Comparison of ENCODE assay signal across 16 cellular contexts in the genomic region with DNA sequence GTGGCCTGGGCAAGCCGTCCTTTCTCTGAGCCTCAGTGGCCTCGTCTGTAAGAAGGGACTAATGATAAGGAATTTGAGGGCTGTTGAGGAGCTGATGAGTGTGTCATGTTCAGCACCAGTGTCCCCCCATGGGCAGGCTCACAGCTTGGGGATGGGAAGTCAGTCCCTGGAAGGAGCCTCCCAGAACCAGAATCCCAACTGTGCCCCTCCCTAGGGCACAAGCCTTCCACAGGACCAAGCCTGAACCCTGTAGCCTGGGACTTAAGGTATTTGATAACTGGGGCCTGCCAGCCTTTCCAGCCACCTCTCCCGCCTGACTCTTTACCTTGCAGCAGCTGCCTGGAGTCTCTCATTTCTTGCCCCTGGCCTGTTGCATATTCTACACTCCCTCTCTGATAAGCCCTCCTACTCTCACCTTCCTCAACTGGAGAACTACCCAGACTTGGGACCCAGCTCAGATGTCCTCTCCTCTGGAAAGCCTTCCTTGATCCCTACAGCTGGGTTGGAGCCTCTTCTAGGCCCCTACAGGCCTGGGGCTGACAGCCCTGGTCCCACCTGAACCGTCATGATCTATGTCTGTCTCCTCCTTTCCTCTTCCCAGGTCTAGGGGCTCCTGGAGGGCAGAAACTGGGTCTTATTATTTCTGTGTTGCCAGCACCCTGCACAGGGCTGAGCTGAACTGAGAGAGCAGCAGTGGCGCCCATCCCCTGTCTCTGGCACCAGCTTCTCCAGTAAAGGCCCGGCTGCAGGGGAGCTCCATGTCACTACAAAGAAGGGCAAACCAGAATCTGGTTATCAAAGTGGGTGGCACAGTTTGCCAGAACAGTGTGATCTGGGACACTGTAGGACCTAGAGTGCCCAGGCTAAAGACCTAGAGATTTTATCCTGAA. TPM values are rescaled to one million over a fixed set of nuclear protein-coding genes. Genes with fewer than 3 reads are reported as not detected.
DNase-seq lines count a peak whose midpoint lies in the region; ATAC-seq and TF ChIP-seq lines count a peak whose summit lies in the region.
"Had no signal": no experiment of that assay in that cellular context is flagged by ENCODE, and none has a peak within 500 bp of the region (broad histone marks: within the 10 kb centered on the region; RNA-seq: fewer than 3 reads in every experiment).

No MANE protein-coding gene starts in this region.

- CTCF ChIA-PET in Caco-2 (lab: Charles Lee), result interaction anchor here (0.9 to 5.2 kb wide), 4 partner anchors 17 to 77 kb away, joined by 4 to 25 read pairs (median 6); partner anchors contain the start of gene FCHSD2

- no peak for TF ChIP-seq POLR2A in NB4 (IDR thresholded peaks at IDR 0.05; ENCODE audit: extremely low read depth, insufficient read length)

- H3K4me1 ChIP-seq in Caco-2 (peaks cover 42% of the 10 kb centered on the region), SJCRH30 (no peaks in the 10 kb centered on the region)
- H3K4me1 ChIP-seq: foreskin keratinocyte had no signal

- H3K9me3 Mint-ChIP-seq in Caco-2 (ENCODE audit: unreplicated experiment) (no peaks in the 10 kb centered on the region), endothelial cell (ENCODE audit: unreplicated experiment) (no peaks in the 10 kb centered on the region), osteocyte (ENCODE audit: unreplicated experiment) (no peaks in the 10 kb centered on the region)
- H3K9me3 Mint-ChIP-seq: CD4-positive, alpha-beta memory T cell had no signal

- no peak overlapping the region for H3K27ac ChIP-seq in SJCRH30
- H3K27ac ChIP-seq: foreskin keratinocyte, SK-N-MC had no signal

- H3K27me3 Mint-ChIP-seq in Caco-2 (ENCODE audit: insufficient read depth, unreplicated experiment), result no peaks in the 10 kb centered on the region
- peaks cover 16% of the 10 kb centered on the region for H3K27me3 Mint-ChIP-seq in endothelial cell (ENCODE audit: unreplicated experiment)
- peaks cover 18% of the 10 kb centered on the region for H3K27me3 Mint-ChIP-seq in osteocyte (ENCODE audit: unreplicated experiment)

- no peak for ATAC-seq in GM21390 (IDR thresholded peaks at IDR 0.05; ENCODE audit: unreplicated experiment)
- ATAC-seq: foreskin keratinocyte had no signal

- POLR2A ChIA-PET in Caco-2 (lab: Charles Lee), result interaction anchor here (0.6 kb wide), 1 partner anchor 95 kb away, joined by 3 read pairs; no protein-coding TSS in a partner anchor

- H3K9me3 ChIP-seq in Caco-2 (no peaks in the 10 kb centered on the region), SJCRH30 (replicated peaks) (no peaks in the 10 kb centered on the region)

- TF ChIP-seq CTCF in Caco-2 (IDR thresholded peaks at IDR 0.05; ENCODE audit: insufficient read depth in 1 of 2, low read depth in 1 of 2, low read length in 1 of 2, severe bottlenecking in 1 of 2, unreplicated experiment in 1 of 2), result no peak
- TF ChIP-seq CTCF in NB4 (IDR thresholded peaks at IDR 0.05; ENCODE audit: low read depth, low read length), result no peak
- TF ChIP-seq CTCF in endothelial cell (IDR thresholded peaks at IDR 0.05; ENCODE audit: unreplicated experiment), result no peak
- no peak for TF ChIP-seq CTCF in osteocyte (IDR thresholded peaks at IDR 0.05)

- H3K4me3 ChIP-seq in Caco-2 (ENCODE audit: low read depth, low read length) (no peak overlapping the region), NB4 (ENCODE audit: low read depth, low read length) (peak overlapping the region; percentile 93), SJCRH30 (no peak overlapping the region)
- H3K4me3 ChIP-seq: SK-N-MC had no signal

- H3K36me3 Mint-ChIP-seq in Caco-2 (ENCODE audit: insufficient read depth, unreplicated experiment) (no peaks in the 10 kb centered on the region), endothelial cell (ENCODE audit: low read depth, unreplicated experiment) (no peaks in the 10 kb centered on the region), osteocyte (ENCODE audit: unreplicated experiment) (no peaks in the 10 kb centered on the region)
- H3K36me3 Mint-ChIP-seq: CD4-positive, alpha-beta memory T cell had no signal

- BruUV-seq in Caco-2 (replicated peaks; lab: Mats Ljungman, UMichigan), result no TSS peak

- DNase-seq in Caco-2, result no peak
- no peak for DNase-seq in NB4 (ENCODE audit: low read depth)
- DNase-seq in endothelial cell (ENCODE audit: low spot score), result no peak
- no peak for DNase-seq in osteocyte (ENCODE audit: extremely low spot score, unreplicated experiment)
- DNase-seq in NCI-H345 (lab: John Stamatoyannopoulos, UW), result no peak
- DNase-seq in NCI-H510A (lab: John Stamatoyannopoulos, UW), result no peak
- DNase-seq in SJCRH30, result no peak
- DNase-seq: activated CD8-positive, alpha-beta memory T cell treated with anti-CD3 and anti-CD28 coated beads, Interleukin-2, amount 50 U/mL, for 48 hours; CD4-positive, alpha-beta memory T cell; foreskin keratinocyte; GDM1; islet precursor cell; NCI-H2171; WERI-Rb-1 had no signal

- H3K27me3 ChIP-seq in Caco-2 (replicated peaks; ENCODE audit: control insufficient read depth, insufficient read depth, low read length), result no peaks in the 10 kb centered on the region
- no peaks in the 10 kb centered on the region for H3K27me3 ChIP-seq in SJCRH30
- H3K27me3 ChIP-seq: foreskin keratinocyte had no signal

- H3K4me1 Mint-ChIP-seq in Caco-2 (ENCODE audit: low read depth, unreplicated experiment), result peaks cover 33% of the 10 kb centered on the region
- peaks cover 9% of the 10 kb centered on the region for H3K4me1 Mint-ChIP-seq in endothelial cell (ENCODE audit: unreplicated experiment)
- H3K4me1 Mint-ChIP-seq in osteocyte (ENCODE audit: unreplicated experiment), result peaks cover 7% of the 10 kb centered on the region

- H3K36me3 ChIP-seq in Caco-2 (ENCODE audit: control insufficient read depth, insufficient read depth, low read length) (no peaks in the 10 kb centered on the region), SJCRH30 (no peaks in the 10 kb centered on the region)
- H3K36me3 ChIP-seq: WERI-Rb-1 had no signal

- intact Hi-C loops in Caco-2 (cut with micrococcal nuclease; ENCODE audit: unreplicated experiment), result loop anchor here (2.0 kb wide), 1 partner anchor 69 kb away; no protein-coding TSS in a partner anchor

- no peak overlapping the region for H3K27ac Mint-ChIP-seq in Caco-2 (ENCODE audit: unreplicated experiment)
- no peak overlapping the region for H3K27ac Mint-ChIP-seq in endothelial cell (ENCODE audit: unreplicated experiment)
- H3K27ac Mint-ChIP-seq in osteocyte (ENCODE audit: unreplicated experiment), result no peak overlapping the region
- H3K27ac Mint-ChIP-seq: CD4-positive, alpha-beta memory T cell had no signal

- H3K4me3 Mint-ChIP-seq in Caco-2 (ENCODE audit: unreplicated experiment) (peak overlapping the region; percentile 81), endothelial cell (ENCODE audit: unreplicated experiment) (peak overlapping the region; percentile 78), osteocyte (ENCODE audit: unreplicated experiment) (peak overlapping the region; percentile 41)

RNA-seq across cellular contexts. Expression of gene P2RY2, which starts 1.6 kb away (rescaled TPM):
- total RNA-seq in Caco-2 (2022) (10.4 and 11.4 TPM in 2 replicates), endothelial cell (ENCODE audit: unreplicated experiment) (0.10 TPM), osteocyte (not detected in 2 replicates)
- total RNA-seq in SJCRH30 (2014; rRNA removed; shearing (Covaris generic)), result not detected in 2 replicates
- total RNA-seq: CD4-positive, alpha-beta memory T cell had no signal

RNA-seq across cellular contexts. Expression of gene P2RY6, which starts 52.5 kb away (rescaled TPM):
- total RNA-seq in Caco-2 (2022) (48.4 and 55.7 TPM in 2 replicates), endothelial cell (ENCODE audit: unreplicated experiment) (0.74 TPM), osteocyte (not detected in 2 replicates)
- total RNA-seq in SJCRH30 (2014; rRNA removed; shearing (Covaris generic)), result 0.08 TPM in 1 of 2 replicates, not detected in the other
- total RNA-seq: foreskin keratinocyte had no signal

Comparison
In these comparisons a context has a peak if more than half of its experiments do, and no peak if none do; other contexts are left out.
1. RNA of gene P2RY2, which starts 1.6 kb away (total RNA-seq): 10.4 to 11.4 TPM in Caco-2; 0.10 TPM in endothelial cell (single experiment), not detected in osteocyte and not detected in SJCRH30; every median in the first group is over 10 times any median in the second.
2. RNA of gene P2RY6, which starts 52.5 kb away (total RNA-seq): 48.4 to 55.7 TPM in Caco-2; 0.74 TPM in endothelial cell (single experiment), not detected in osteocyte and 0.08 TPM in SJCRH30; every median in the first group is over 10 times any median in the second.
3. Peak in every context shown above with its lines, with median percentiles within 50 percentile points of each other: H3K4me3 Mint-ChIP-seq.